38 cellular contexts compared by ENCODE assay signal in the genomic region with DNA sequence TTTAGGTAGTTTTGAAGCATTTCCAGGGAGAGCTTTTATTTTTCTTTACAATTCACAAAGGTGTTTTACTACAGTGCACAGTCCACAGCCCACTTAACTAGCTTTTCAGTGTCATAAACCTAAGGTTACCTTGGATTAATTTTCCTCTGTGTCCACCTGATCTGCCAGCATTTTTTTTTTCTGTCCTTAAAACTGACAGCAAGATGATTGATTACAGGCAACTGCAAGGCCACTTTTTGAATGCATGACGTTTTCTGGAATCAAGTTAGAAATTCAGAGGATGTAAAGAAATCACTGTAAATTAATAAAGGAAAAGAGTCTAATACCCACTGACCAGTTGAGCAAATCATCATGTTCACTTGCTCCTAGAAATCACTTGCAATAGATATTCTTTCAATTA.
"Had no signal": no experiment of that assay in that cellular context is flagged by ENCODE, and none has a peak within 500 bp of the region (broad histone marks: within the 10 kb centered on the region; RNA-seq: fewer than 3 reads in every experiment).

No MANE protein-coding gene starts in this region.

- H3K27me3 Mint-ChIP-seq: activated naive CD4-positive, alpha-beta T cell treated with anti-CD3 and anti-CD28 coated beads, Interleukin-2, amount 10 ng/mL, durations not matched to agents 7 days and 5 days; activated naive CD4-positive, alpha-beta T cell treated with anti-CD3 and anti-CD28 coated beads, Interleukin-2, amount 50 U/mL, for 24 hours; activated naive CD8-positive, alpha-beta T cell treated with anti-CD3 and anti-CD28 coated beads for 36 hours; activated naive CD8-positive, alpha-beta T cell treated with anti-CD3 and anti-CD28 coated beads, Interleukin-2, amount 10 ng/mL, durations not matched to agents 7 days and 5 days; activated naive CD8-positive, alpha-beta T cell treated with anti-CD3 and anti-CD28 coated beads, Interleukin-2, amount 50 U/mL, for 24 hours; activated T-cell treated with anti-CD3 and anti-CD28 coated beads, Interleukin-2, amount 50 U/mL, for 24 hours; brain; central memory CD8-positive, alpha-beta T cell had no signal

- H3K9me3 ChIP-seq: adrenal gland, ascending aorta, body of pancreas, breast epithelium had no signal

- H3K4me1 Mint-ChIP-seq: activated naive CD4-positive, alpha-beta T cell treated with anti-CD3 and anti-CD28 coated beads, Interleukin-2, amount 10 ng/mL, durations not matched to agents 7 days and 5 days; activated naive CD4-positive, alpha-beta T cell treated with anti-CD3 and anti-CD28 coated beads, Interleukin-2, amount 50 U/mL, for 24 hours; activated naive CD8-positive, alpha-beta T cell treated with anti-CD3 and anti-CD28 coated beads for 36 hours; activated naive CD8-positive, alpha-beta T cell treated with anti-CD3 and anti-CD28 coated beads, Interleukin-2, amount 10 ng/mL, durations not matched to agents 7 days and 5 days; activated naive CD8-positive, alpha-beta T cell treated with anti-CD3 and anti-CD28 coated beads, Interleukin-2, amount 50 U/mL, for 24 hours; activated T-helper 17 cell treated with anti-CD3 and anti-CD28 coated beads, Interleukin-2, amount 50 U/mL, for 72 hours; brain; central memory CD8-positive, alpha-beta T cell had no signal

- H3K4me3 Mint-ChIP-seq: activated naive CD4-positive, alpha-beta T cell treated with anti-CD3 and anti-CD28 coated beads for 36 hours; activated naive CD4-positive, alpha-beta T cell treated with anti-CD3 and anti-CD28 coated beads, Interleukin-2, amount 10 ng/mL, durations not matched to agents 7 days and 5 days; activated naive CD4-positive, alpha-beta T cell treated with anti-CD3 and anti-CD28 coated beads, Interleukin-2, amount 50 U/mL, for 24 hours; activated naive CD8-positive, alpha-beta T cell; activated naive CD8-positive, alpha-beta T cell treated with anti-CD3 and anti-CD28 coated beads for 36 hours; activated naive CD8-positive, alpha-beta T cell treated with anti-CD3 and anti-CD28 coated beads, Interleukin-2, amount 10 ng/mL, durations not matched to agents 7 days and 5 days; activated naive CD8-positive, alpha-beta T cell treated with anti-CD3 and anti-CD28 coated beads, Interleukin-2, amount 50 U/mL, for 24 hours; activated T-cell treated with anti-CD3 and anti-CD28 coated beads, Interleukin-2, amount 50 U/mL, for 24 hours; activated T-cell treated with anti-CD3 and anti-CD28 coated beads, Interleukin-2, amount 50 U/mL, for 4 hours; activated T-cell treated with anti-CD3 and anti-CD28 coated beads, Interleukin-2, amount 50 U/mL, for 72 hours; activated T-helper 1 cell treated with anti-CD3 and anti-CD28 coated beads, Interleukin-12 subunit alpha, Interleukin-12 subunit beta, Interleukin-2, Interleukin-4 antibody, amounts not matched to agents 30 ng/mL and 10 ng/mL and 1 ng/mL, durations not matched to agents 14 hours and 24 hours and 36 hours; activated T-helper 17 cell treated with anti-CD3 and anti-CD28 coated beads, Interleukin-2, amount 50 U/mL, for 72 hours; brain; central memory CD8-positive, alpha-beta T cell had no signal

- H3K36me3 Mint-ChIP-seq: activated naive CD4-positive, alpha-beta T cell treated with anti-CD3 and anti-CD28 coated beads, Interleukin-2, amount 10 ng/mL, durations not matched to agents 7 days and 5 days; activated naive CD4-positive, alpha-beta T cell treated with anti-CD3 and anti-CD28 coated beads, Interleukin-2, amount 50 U/mL, for 24 hours; activated naive CD4-positive, alpha-beta T cell treated with anti-CD3 and anti-CD28 coated beads, Interleukin-2, amount 50 U/mL, for 72 hours; activated naive CD8-positive, alpha-beta T cell; activated naive CD8-positive, alpha-beta T cell treated with anti-CD3 and anti-CD28 coated beads for 36 hours; activated naive CD8-positive, alpha-beta T cell treated with anti-CD3 and anti-CD28 coated beads, Interleukin-2, amount 10 ng/mL, durations not matched to agents 7 days and 5 days; brain had no signal

- H3K9me3 Mint-ChIP-seq: activated naive CD4-positive, alpha-beta T cell treated with anti-CD3 and anti-CD28 coated beads for 36 hours; activated naive CD4-positive, alpha-beta T cell treated with anti-CD3 and anti-CD28 coated beads, Interleukin-2, amount 10 ng/mL, durations not matched to agents 7 days and 5 days; activated naive CD4-positive, alpha-beta T cell treated with anti-CD3 and anti-CD28 coated beads, Interleukin-2, amount 50 U/mL, for 24 hours; activated naive CD4-positive, alpha-beta T cell treated with anti-CD3 and anti-CD28 coated beads, Interleukin-2, amount 50 U/mL, for 72 hours; activated naive CD8-positive, alpha-beta T cell treated with anti-CD3 and anti-CD28 coated beads for 36 hours; activated naive CD8-positive, alpha-beta T cell treated with anti-CD3 and anti-CD28 coated beads, Interleukin-2, amount 10 ng/mL, durations not matched to agents 7 days and 5 days; activated naive CD8-positive, alpha-beta T cell treated with anti-CD3 and anti-CD28 coated beads, Interleukin-2, amount 50 U/mL, for 24 hours; activated T-cell treated with anti-CD3 and anti-CD28 coated beads, Interleukin-2, amount 50 U/mL, for 24 hours; activated T-cell treated with anti-CD3 and anti-CD28 coated beads, Interleukin-2, amount 50 U/mL, for 4 hours; activated T-helper 17 cell treated with anti-CD3 and anti-CD28 coated beads, Interleukin-2, amount 50 U/mL, for 72 hours; activated T-helper 2 cell treated with anti-CD3 and anti-CD28 coated beads, Interferon-gamma antibody, Interleukin-2, Interleukin-4, amounts not matched to agents 10 μg/mL and 5 μg/mL and 100 μg/mL, durations not matched to agents 14 hours and 24 hours and 36 hours had no signal

- H3K36me3 ChIP-seq: adrenal gland, ascending aorta, brain microvascular endothelial cell, breast epithelium, cardiac muscle cell had no signal

- H3K27ac Mint-ChIP-seq: activated naive CD4-positive, alpha-beta T cell treated with anti-CD3 and anti-CD28 coated beads for 36 hours; activated naive CD4-positive, alpha-beta T cell treated with anti-CD3 and anti-CD28 coated beads, Interleukin-2, amount 10 ng/mL, durations not matched to agents 7 days and 5 days; activated naive CD4-positive, alpha-beta T cell treated with anti-CD3 and anti-CD28 coated beads, Interleukin-2, amount 50 U/mL, for 24 hours; activated naive CD4-positive, alpha-beta T cell treated with anti-CD3 and anti-CD28 coated beads, Interleukin-2, amount 50 U/mL, for 72 hours; activated naive CD8-positive, alpha-beta T cell; activated naive CD8-positive, alpha-beta T cell treated with anti-CD3 and anti-CD28 coated beads for 36 hours; activated naive CD8-positive, alpha-beta T cell treated with anti-CD3 and anti-CD28 coated beads, Interleukin-2, amount 10 ng/mL, durations not matched to agents 7 days and 5 days; activated naive CD8-positive, alpha-beta T cell treated with anti-CD3 and anti-CD28 coated beads, Interleukin-2, amount 50 U/mL, for 24 hours; activated T-cell treated with anti-CD3 and anti-CD28 coated beads, Interleukin-2, amount 50 U/mL, for 24 hours; activated T-cell treated with anti-CD3 and anti-CD28 coated beads, Interleukin-2, amount 50 U/mL, for 72 hours; activated T-helper 1 cell treated with anti-CD3 and anti-CD28 coated beads, Interleukin-12 subunit alpha, Interleukin-12 subunit beta, Interleukin-2, Interleukin-4 antibody, amounts not matched to agents 30 ng/mL and 10 ng/mL and 1 ng/mL, durations not matched to agents 14 hours and 24 hours and 36 hours; activated T-helper 17 cell treated with anti-CD3 and anti-CD28 coated beads, Interleukin-2, amount 50 U/mL, for 72 hours; activated T-helper 2 cell treated with anti-CD3 and anti-CD28 coated beads, Interferon-gamma antibody, Interleukin-2, Interleukin-4, amounts not matched to agents 10 μg/mL and 5 μg/mL and 100 μg/mL, durations not matched to agents 14 hours and 24 hours and 36 hours; brain had no signal

- H3K27ac ChIP-seq: adrenal gland, ascending aorta, body of pancreas, brain microvascular endothelial cell, breast epithelium, cardiac muscle cell had no signal

- H3K4me3 ChIP-seq: adrenal gland, ascending aorta, body of pancreas, breast epithelium, cardiac muscle cell had no signal

- H3K4me1 ChIP-seq: adrenal gland, ascending aorta, body of pancreas, breast epithelium had no signal

- DNase-seq: activated effector memory CD4-positive, alpha-beta T cell treated with anti-CD3 and anti-CD28 coated beads, Interleukin-2, amount 50 U/mL, for 16 hours; activated effector memory CD4-positive, alpha-beta T cell treated with Interleukin-2 at 50 U/mL for 16 hours; activated gamma-delta T cell; activated gamma-delta T cell treated with Interleukin-2 at 50 U/mL for 16 hours; activated naive CD4-positive, alpha-beta T cell; activated naive CD4-positive, alpha-beta T cell treated with anti-CD3 and anti-CD28 coated beads for 36 hours; activated naive CD4-positive, alpha-beta T cell treated with anti-CD3 and anti-CD28 coated beads, Interleukin-2, amount 10 ng/mL, durations not matched to agents 7 days and 5 days; activated naive CD4-positive, alpha-beta T cell treated with anti-CD3 and anti-CD28 coated beads, Interleukin-2, amount 50 U/mL, for 16 hours; activated naive CD4-positive, alpha-beta T cell treated with Interleukin-2 at 50 U/mL for 16 hours; activated naive CD8-positive, alpha-beta T cell treated with anti-CD3 and anti-CD28 coated beads for 36 hours; activated naive CD8-positive, alpha-beta T cell treated with anti-CD3 and anti-CD28 coated beads, Interleukin-2, amount 10 ng/mL, durations not matched to agents 7 days and 5 days; activated naive CD8-positive, alpha-beta T cell treated with anti-CD3 and anti-CD28 coated beads, Interleukin-2, amount 50 U/mL, for 24 hours; activated T-cell treated with anti-CD3 and anti-CD28 coated beads, Interleukin-2, amount 50 U/mL, for 1 hour; activated T-cell treated with anti-CD3 and anti-CD28 coated beads, Interleukin-2, amount 50 U/mL, for 24 hours; activated T-cell treated with anti-CD3 and anti-CD28 coated beads, Interleukin-2, amount 50 U/mL, for 4 hours; activated T-cell treated with anti-CD3 and anti-CD28 coated beads, Interleukin-2, amount 50 U/mL, for 48 hours; activated T-cell treated with anti-CD3 and anti-CD28 coated beads, Interleukin-2, amount 50 U/mL, for 72 hours; adrenal gland; amniotic stem cell; amygdala; anterior cingulate cortex; aorta; body of pancreas; brain microvascular endothelial cell; caudate nucleus; central memory CD4-positive, alpha-beta T cell; cerebellar nuclear complex had no signal

- H3K27me3 ChIP-seq: adrenal gland, ascending aorta, body of pancreas, brain microvascular endothelial cell, breast epithelium had no signal
